19 cellular contexts compared by ENCODE assay signal in genomic region chr5:74636149-74636548, GRCh38. TPM values are rescaled to one million over a fixed set of nuclear protein-coding genes. Genes with fewer than 3 reads are reported as not detected.
A peak's percentile ranks its signal among the peaks of the same experiment; 100 is the strongest.
DNase-seq lines count a peak whose midpoint lies in the region; ATAC-seq, FAIRE-seq and TF ChIP-seq lines count a peak whose summit lies in the region.
"Had no signal": no experiment of that assay in that cellular context is flagged by ENCODE, and none has a peak within 500 bp of the region (broad histone marks: within the 10 kb centered on the region; RNA-seq: fewer than 3 reads in every experiment).

No MANE protein-coding gene starts in this region.

- peaks cover 5% of the 10 kb centered on the region; the same call in 1 of the 2 replicates for H3K79me2 ChIP-seq in H9 (ENCODE audit: insufficient read depth, low read length)
- H3K79me2 ChIP-seq in parathyroid adenoma, result peaks cover 47% of the 10 kb centered on the region

- H2BK15ac ChIP-seq in H9 (ENCODE audit: low read depth, low read length), result no peak overlapping the region

- no peak overlapping the region for H4K5ac ChIP-seq in H9 (ENCODE audit: insufficient read length, low read depth, low read length)

- no peak overlapping the region for H2BK20ac ChIP-seq in H9 (ENCODE audit: low read depth, low read length, poor library complexity, severe bottlenecking)

- H3K9ac ChIP-seq in H9 (ENCODE audit: extremely low read depth, insufficient read length, low read length) (no peak overlapping the region), parathyroid adenoma (no peak overlapping the region)

- H3K23ac ChIP-seq in H9 (ENCODE audit: insufficient read length, low read depth, low read length), result peak overlapping the region; percentile 92

- H3K36me3 ChIP-seq in parathyroid adenoma (ENCODE audit: control insufficient read depth, insufficient read depth, low read length), result peaks cover 10% of the 10 kb centered on the region

- no peak overlapping the region for H2AK5ac ChIP-seq in H9 (ENCODE audit: insufficient read length, low read length)

- H3K14ac ChIP-seq in H9 (ENCODE audit: insufficient read depth, low read length), result no peak overlapping the region

- H3T11ph ChIP-seq in H9 (ENCODE audit: low read length), result no peak overlapping the region

- H3K4me1 Mint-ChIP-seq in H9 (peaks cover 26 to 31% of the 10 kb centered on the region in 2 experiments), glutamatergic neuron (ENCODE audit: low read depth, unreplicated experiment) (peaks cover 36% of the 10 kb centered on the region)
- H3K4me1 Mint-ChIP-seq in activated naive CD8-positive, alpha-beta T cell treated with anti-CD3 and anti-CD28 coated beads, Interleukin-2, amount 50 U/mL, for 24 hours, result peaks cover 47% of the 10 kb centered on the region

- FAIRE-seq in urothelium cell line (lab: Jason Lieb, UNC), result no peak
- FAIRE-seq: D721Med, G401.6 had no signal

- no peaks in the 10 kb centered on the region for H3K79me1 ChIP-seq in H9 (ENCODE audit: insufficient read depth, low read depth, low read length, poor library complexity, severe bottlenecking)

- H3K23me2 ChIP-seq in H9 (ENCODE audit: insufficient read length, low read depth, low read length, poor library complexity, severe bottlenecking), result peaks cover 15% of the 10 kb centered on the region

- H3K4me1 ChIP-seq in H9 (ENCODE audit: insufficient read depth, low read length), result peaks cover 5% of the 10 kb centered on the region; the same call in 1 of the 2 replicates
- peaks cover 16% of the 10 kb centered on the region for H3K4me1 ChIP-seq in parathyroid adenoma

- H3K4ac ChIP-seq in H9 (ENCODE audit: low read depth, low read length), result no peak overlapping the region

- no peak overlapping the region for H3K4me2 ChIP-seq in H9 (ENCODE audit: insufficient read depth, insufficient read length, low read length)
- H3K4me2 ChIP-seq in parathyroid adenoma (ENCODE audit: low read length), result peak overlapping the region; percentile 94

- WGBS in H9 (ENCODE audit: extremely low coverage, insufficient read length, low lambda C conversion rate), result no CpG with 5 or more reads among the region's 12 CpGs

- no peak overlapping the region for H4K91ac ChIP-seq in H9 (ENCODE audit: insufficient read length, low read depth, low read length)

- no peak overlapping the region for H3K56ac ChIP-seq in H9 (ENCODE audit: insufficient read length, low read depth, low read length)

- no peaks in the 10 kb centered on the region for H4K20me1 ChIP-seq in H9 (ENCODE audit: control insufficient read depth, insufficient read depth, insufficient read length)

- no peaks in the 10 kb centered on the region for H3K9me3 Mint-ChIP-seq in H9
- peaks cover 10% of the 10 kb centered on the region for H3K9me3 Mint-ChIP-seq in glutamatergic neuron (ENCODE audit: unreplicated experiment)
- H3K9me3 Mint-ChIP-seq in activated naive CD8-positive, alpha-beta T cell treated with anti-CD3 and anti-CD28 coated beads, Interleukin-2, amount 50 U/mL, for 24 hours, result no peaks in the 10 kb centered on the region
- H3K9me3 Mint-ChIP-seq: CD4-positive, alpha-beta T cell had no signal

- DNase-seq in H9 (no peak), glutamatergic neuron (no peak), urothelium cell line (ENCODE audit: low spot score) (no peak)
- DNase-seq in activated naive CD8-positive, alpha-beta T cell treated with anti-CD3 and anti-CD28 coated beads, Interleukin-2, amount 50 U/mL, for 24 hours, result no peak
- DNase-seq: CD4-positive, alpha-beta T cell; DMS79 treated with DMSO at 0.1 percent for 48 hours; GOT3; MG63; NCI-H1092 treated with DMSO at 0.1 percent for 48 hours; NCI-H226; NCI-H526; SHP77 treated with DMSO at 0.1 percent for 48 hours had no signal

- TF ChIP-seq CTCF in H9 (conservative IDR thresholded peaks at IDR 0.05) (no peak), VCaP (conservative IDR thresholded peaks at IDR 0.05) (no peak), glutamatergic neuron (IDR thresholded peaks at IDR 0.05; ENCODE audit: partially characterized antibody, unreplicated experiment) (no peak), parathyroid adenoma (IDR thresholded peaks at IDR 0.05) (no peak)

- H3K27me3 Mint-ChIP-seq in H9 (ENCODE audit: low read depth) (peaks cover 31% of the 10 kb centered on the region), glutamatergic neuron (ENCODE audit: unreplicated experiment) (peaks cover 12% of the 10 kb centered on the region)
- peaks cover 30% of the 10 kb centered on the region for H3K27me3 Mint-ChIP-seq in activated naive CD8-positive, alpha-beta T cell treated with anti-CD3 and anti-CD28 coated beads, Interleukin-2, amount 50 U/mL, for 24 hours
- H3K27me3 Mint-ChIP-seq: B cell had no signal

- ATAC-seq in activated naive CD8-positive, alpha-beta T cell treated with anti-CD3 and anti-CD28 coated beads, Interleukin-2, amount 50 U/mL, for 24 hours, result no peak
- no peak for ATAC-seq in HG02588 (IDR thresholded peaks at IDR 0.05; ENCODE audit: unreplicated experiment)
- ATAC-seq: SK-N-SH treated with all-trans-retinoic acid at 6 μM for 48 hours had no signal

- H3K27ac Mint-ChIP-seq in H9, result peak overlapping the region in 1 of 3 experiments; percentile 92; a peak in 1 of 7 replicates
- H3K27ac Mint-ChIP-seq in glutamatergic neuron (ENCODE audit: unreplicated experiment), result no peak overlapping the region
- no peak overlapping the region for H3K27ac Mint-ChIP-seq in activated naive CD8-positive, alpha-beta T cell treated with anti-CD3 and anti-CD28 coated beads, Interleukin-2, amount 50 U/mL, for 24 hours
- H3K27ac Mint-ChIP-seq: B cell; CD4-positive, alpha-beta T cell had no signal

- H3K36me3 Mint-ChIP-seq in H9 (ENCODE audit: insufficient read depth in 1 of 3, low read depth in 3 of 3), result peaks cover 18 to 31% (median 30%) of the 10 kb centered on the region in 3 experiments
- H3K36me3 Mint-ChIP-seq in glutamatergic neuron (ENCODE audit: unreplicated experiment), result peaks cover 18% of the 10 kb centered on the region
- H3K36me3 Mint-ChIP-seq in activated naive CD8-positive, alpha-beta T cell treated with anti-CD3 and anti-CD28 coated beads, Interleukin-2, amount 50 U/mL, for 24 hours (ENCODE audit: low read depth), result no peaks in the 10 kb centered on the region

- H3K27me3 ChIP-seq in H9 (ENCODE audit: insufficient read depth, low read length) (no peaks in the 10 kb centered on the region; the same call in 1 of the 2 replicates), parathyroid adenoma (ENCODE audit: control insufficient read depth, insufficient read depth, low read length) (no peaks in the 10 kb centered on the region)
- H3K27me3 ChIP-seq: MG63 had no signal

- H2BK120ac ChIP-seq in H9 (ENCODE audit: low read depth, low read length, poor library complexity, severe bottlenecking), result no peak overlapping the region

- H3K18ac ChIP-seq in H9 (ENCODE audit: insufficient read length, low read depth, low read length), result no peak overlapping the region

- peak overlapping the region; percentile 97 for H3K4me3 ChIP-seq in parathyroid adenoma (ENCODE audit: low read depth, low read length)
- H3K4me3 ChIP-seq: MG63 had no signal

- H3K4me3 Mint-ChIP-seq in H9 (no peak overlapping the region), glutamatergic neuron (ENCODE audit: unreplicated experiment) (peak overlapping the region; percentile 79)
- no peak overlapping the region for H3K4me3 Mint-ChIP-seq in activated naive CD8-positive, alpha-beta T cell treated with anti-CD3 and anti-CD28 coated beads, Interleukin-2, amount 50 U/mL, for 24 hours
- H3K4me3 Mint-ChIP-seq: B cell; CD4-positive, alpha-beta T cell had no signal

- no peak overlapping the region for H4K8ac ChIP-seq in H9 (replicated peaks; ENCODE audit: insufficient read length, low read depth, low read length)

- H2AFZ ChIP-seq in H9 (ENCODE audit: low read length), result no peak overlapping the region
- no peak overlapping the region for H2AFZ ChIP-seq in parathyroid adenoma

- no peak overlapping the region for H2BK12ac ChIP-seq in H9 (ENCODE audit: insufficient read length, low read depth, low read length)

- no peak overlapping the region for H2BK5ac ChIP-seq in H9 (ENCODE audit: insufficient read length, low read length)

- H3K27ac ChIP-seq in H9 (ENCODE audit: insufficient read length, low read depth, low read length) (no peak overlapping the region), VCaP (peak overlapping the region; percentile 96), parathyroid adenoma (peak overlapping the region; percentile 55)

- H3K9me3 ChIP-seq in H9 (ENCODE audit: control insufficient read depth, low read depth, low read length) (no peaks in the 10 kb centered on the region), parathyroid adenoma (ENCODE audit: control insufficient read depth, low read length) (no peaks in the 10 kb centered on the region)
- H3K9me3 ChIP-seq: MG63 had no signal

RNA-seq across cellular contexts. Expression of gene ENC1, which starts 4.4 kb away (rescaled TPM):
- total RNA-seq in H9 (2021) (14.4 and 15.5 TPM in 2 replicates), glutamatergic neuron (ENCODE audit: unreplicated experiment) (302 TPM)

RNA-seq across cellular contexts. Expression of gene HEXB, which starts 48.9 kb away (rescaled TPM):
- 53.7 and 56.3 TPM in 2 replicates for total RNA-seq in H9 (2021)
- 13.5 TPM for total RNA-seq in glutamatergic neuron (ENCODE audit: unreplicated experiment)

Comparison
In these comparisons a context has a peak if more than half of its experiments do, and no peak if none do; other contexts are left out.
1. RNA of gene ENC1, which starts 4.4 kb away (total RNA-seq): 302 TPM in glutamatergic neuron (single experiment); 14.4 to 15.5 TPM in H9; every median in the first group is over 10 times any median in the second.